In genomic region chr2:207166349-207167128, GRCh38 we compare ENCODE assay signal across 1 cellular context.
TF ChIP-seq lines count a peak whose summit lies in the region.

No MANE protein-coding gene starts in this region.

TF ChIP-seq in HEK293, 187 proteins besides CTCF, POLR2A, EP300 and RAD21 (continued from another document and continues in another):
- TF ChIP-seq ZNF148 (tag by site-specific recombination; IDR thresholded peaks at IDR 0.05; ENCODE audit: borderline replicate concordance), result no peak
- TF ChIP-seq ZBTB26 (tag by site-specific recombination; optimal IDR thresholded peaks at IDR 0.05), result peak; percentile 71
- no peak for TF ChIP-seq ZNF513 (tag by site-specific recombination; IDR thresholded peaks at IDR 0.05)
- no peak for TF ChIP-seq RBAK (tag by site-specific recombination; IDR thresholded peaks at IDR 0.05)
- no peak for TF ChIP-seq ZNF10 (tag by site-specific recombination; IDR thresholded peaks at IDR 0.05)
- TF ChIP-seq ZNF639 (tag by site-specific recombination; IDR thresholded peaks at IDR 0.05), result no peak
- no peak for TF ChIP-seq ZBTB49 (tag by site-specific recombination; IDR thresholded peaks at IDR 0.05; ENCODE audit: low read depth)
- TF ChIP-seq ZNF23 (tag by site-specific recombination; IDR thresholded peaks at IDR 0.05; ENCODE audit: borderline replicate concordance), result no peak
- TF ChIP-seq ZNF785 (tag by site-specific recombination; IDR thresholded peaks at IDR 0.05), result no peak
- no peak for TF ChIP-seq ZNF626 (tag by site-specific recombination; IDR thresholded peaks at IDR 0.05)
- no peak for TF ChIP-seq ZBTB6 (tag by site-specific recombination; IDR thresholded peaks at IDR 0.05)
- no peak for TF ChIP-seq TRIM28 (IDR thresholded peaks at IDR 0.05; ENCODE audit: borderline replicate concordance, low read length)
- peak; percentile 17; the same call in 1 of the 2 replicates for TF ChIP-seq ZNF692 (tag by site-specific recombination; IDR thresholded peaks at IDR 0.05)
- no peak for TF ChIP-seq ZNF175 (tag by site-specific recombination; IDR thresholded peaks at IDR 0.05)
- no peak for TF ChIP-seq ZNF248 (tag by site-specific recombination; IDR thresholded peaks at IDR 0.05)
- TF ChIP-seq ZNF747 (tag by site-specific recombination; IDR thresholded peaks at IDR 0.05), result no peak
- no peak for TF ChIP-seq ZNF114 (tag by site-specific recombination; IDR thresholded peaks at IDR 0.05)
- 0 out of 2 replicates have a peak, but pooled peaks have one; percentile 72 for TF ChIP-seq ZSCAN5A (tag by site-specific recombination; IDR thresholded peaks at IDR 0.05)
- TF ChIP-seq EGR2 (tag by site-specific recombination; IDR thresholded peaks at IDR 0.05; ENCODE audit: low read depth), result no peak
- no peak for TF ChIP-seq ZNF426 (tag by site-specific recombination; IDR thresholded peaks at IDR 0.05)
- TF ChIP-seq SCRT2 (tag by site-specific recombination; IDR thresholded peaks at IDR 0.05), result peak; percentile 79
- no peak for TF ChIP-seq BCL6B (tag by site-specific recombination; IDR thresholded peaks at IDR 0.05)
- TF ChIP-seq ZNF350 (tag by site-specific recombination; IDR thresholded peaks at IDR 0.05), result no peak
- no peak for TF ChIP-seq SP7 (tag by site-specific recombination; IDR thresholded peaks at IDR 0.05)
- TF ChIP-seq ZFHX2 (tag by site-specific recombination; conservative IDR thresholded peaks at IDR 0.05), result no peak
- no peak for TF ChIP-seq ZBTB44 (tag by site-specific recombination; IDR thresholded peaks at IDR 0.05)
- no peak for TF ChIP-seq ZNF621 (tag by site-specific recombination; IDR thresholded peaks at IDR 0.05)
- TF ChIP-seq ZNF19 (tag by site-specific recombination; IDR thresholded peaks at IDR 0.05; ENCODE audit: low read depth), result no peak
- TF ChIP-seq ZNF16 (tag by site-specific recombination; IDR thresholded peaks at IDR 0.05; ENCODE audit: low read depth), result no peak
- no peak for TF ChIP-seq ZNF280C (tag by site-specific recombination; IDR thresholded peaks at IDR 0.05)
- TF ChIP-seq ZBTB8A (tag by site-specific recombination; IDR thresholded peaks at IDR 0.05), result no peak
- no peak for TF ChIP-seq ZNF654 (tag by site-specific recombination; IDR thresholded peaks at IDR 0.05; ENCODE audit: low read depth)
- TF ChIP-seq ZSCAN30 (tag by site-specific recombination; IDR thresholded peaks at IDR 0.05), result peak; percentile 89
- TF ChIP-seq ZNF596 (tag by site-specific recombination; IDR thresholded peaks at IDR 0.05), result peak; percentile 6; the same call in 1 of the 2 replicates
- TF ChIP-seq ZNF354C (tag by site-specific recombination; IDR thresholded peaks at IDR 0.05; ENCODE audit: borderline replicate concordance, low read depth), result no peak
- no peak for TF ChIP-seq MEIS1 (CRISPR knock-in tag; IDR thresholded peaks at IDR 0.05; ENCODE audit: borderline replicate concordance)
- TF ChIP-seq SETDB1 (IDR thresholded peaks at IDR 0.05; ENCODE audit: insufficient read length, low read length), result no peak
- no peak for TF ChIP-seq GLI2 (tag by site-specific recombination; IDR thresholded peaks at IDR 0.05; ENCODE audit: borderline replicate concordance, low read depth)
- peak; percentile 67; the same call in 1 of the 2 replicates for TF ChIP-seq ZIC2 (tag by site-specific recombination; IDR thresholded peaks at IDR 0.05)
- no peak for TF ChIP-seq ZNF530 (tag by site-specific recombination; IDR thresholded peaks at IDR 0.05; ENCODE audit: low read depth)
- no peak; the same call in 1 of the 2 replicates for TF ChIP-seq ZNF335 (tag by site-specific recombination; conservative IDR thresholded peaks at IDR 0.05)
- TF ChIP-seq ZNF157 (tag by site-specific recombination; IDR thresholded peaks at IDR 0.05), result no peak
- peak; percentile 33; the same call in 1 of the 2 replicates for TF ChIP-seq TCF7L2 (IDR thresholded peaks at IDR 0.05; ENCODE audit: borderline replicate concordance, low read depth, low read length)
